ENCODE assay signal across 10 cellular contexts in genomic region chr5:135399838-135400542, GRCh38. TPM values are rescaled to one million over a fixed set of nuclear protein-coding genes. Genes with fewer than 3 reads are reported as not detected.
DNase-seq lines count a peak whose midpoint lies in the region; ATAC-seq and TF ChIP-seq lines count a peak whose summit lies in the region.
"Had no signal": no experiment of that assay in that cellular context is flagged by ENCODE, and none has a peak within 500 bp of the region (broad histone marks: within the 10 kb centered on the region; RNA-seq: fewer than 3 reads in every experiment).

No MANE protein-coding gene starts in this region.

- no peak for TF ChIP-seq CTCF in GM12875 (IDR thresholded peaks at IDR 0.05; ENCODE audit: borderline replicate concordance, insufficient read depth, low read depth, low read length)
- TF ChIP-seq CTCF in Peyer's patch (IDR thresholded peaks at IDR 0.05) = no peak
- TF ChIP-seq CTCF in esophagus squamous epithelium (IDR thresholded peaks at IDR 0.05) = no peak

- H3K36me3 ChIP-seq in Peyer's patch (no peaks in the 10 kb centered on the region), esophagus squamous epithelium (no peaks in the 10 kb centered on the region), rectal smooth muscle tissue (ENCODE audit: control insufficient read depth, insufficient read depth, low read length) (no peaks in the 10 kb centered on the region)

- H3K4me3 ChIP-seq in GM12875 (ENCODE audit: low read depth, low read length) (peak overlapping the region; percentile 81), Peyer's patch (peak overlapping the region; percentile 53 to 94 (median 78)), esophagus squamous epithelium (peak overlapping the region; percentile 73 to 97 (median 92)), rectal smooth muscle tissue (ENCODE audit: low read length) (peak overlapping the region; percentile 97)

- WGBS in esophagus squamous epithelium, 2 donors = 29 to 51% methylated on average over 22 of the region's 23 CpGs

- no peaks in the 10 kb centered on the region for H3K9me3 ChIP-seq in Peyer's patch
- no peaks in the 10 kb centered on the region for H3K9me3 ChIP-seq in esophagus squamous epithelium

- ATAC-seq in HG03460 (IDR thresholded peaks at IDR 0.05; ENCODE audit: unreplicated experiment) (no peak), HG03175 (IDR thresholded peaks at IDR 0.05; ENCODE audit: unreplicated experiment) (no peak), HG02642 (IDR thresholded peaks at IDR 0.05; ENCODE audit: poor library complexity, unreplicated experiment) (no peak)

- no peaks in the 10 kb centered on the region for H3K27me3 ChIP-seq in Peyer's patch
- H3K27me3 ChIP-seq in esophagus squamous epithelium = no peaks in the 10 kb centered on the region
- H3K27me3 ChIP-seq in rectal smooth muscle tissue (ENCODE audit: control insufficient read depth, insufficient read depth, low read length) = no peaks in the 10 kb centered on the region

- H3K27ac ChIP-seq in Peyer's patch (peak overlapping the region; percentile 85 to 93 (median 90)), esophagus squamous epithelium (peak overlapping the region; percentile 93 to 98 (median 96)), rectal smooth muscle tissue (ENCODE audit: low read depth, low read length) (peak overlapping the region; percentile 97)

- TF ChIP-seq POLR2A in Peyer's patch (IDR thresholded peaks at IDR 0.05) = no peak
- no peak for TF ChIP-seq POLR2A in esophagus squamous epithelium (IDR thresholded peaks at IDR 0.05)

- intact Hi-C loops in esophagus squamous epithelium (cut with DNase I) = no loop called here

- H3K9ac ChIP-seq in rectal smooth muscle tissue (ENCODE audit: low read length) = peak overlapping the region; percentile 99

- DNase-seq in Peyer's patch (no peak), esophagus squamous epithelium (lab: John Stamatoyannopoulos, UW) (no peak), NCI-H526 (lab: John Stamatoyannopoulos, UW) (no peak)

- H3K4me1 ChIP-seq in Peyer's patch = peaks cover 0 to 42% (median 6%) of the 10 kb centered on the region in 4 donors
- peaks cover 24 to 49% (median 35%) of the 10 kb centered on the region in 3 donors for H3K4me1 ChIP-seq in esophagus squamous epithelium
- H3K4me1 ChIP-seq in rectal smooth muscle tissue (ENCODE audit: control insufficient read depth, insufficient read depth, low read length) = peaks cover 12% of the 10 kb centered on the region

RNA-seq across cellular contexts. Expression of gene MACROH2A1, which starts 1.0 kb away (rescaled TPM):
- total RNA-seq in Peyer's patch = 100 to 1,000 TPM; 407 to 489 (median 431) TPM
- total RNA-seq in esophagus squamous epithelium = 100 to 1,000 TPM; 278 to 355 (median 319) TPM

RNA-seq across cellular contexts. Expression of gene DCANP1, which starts 47.2 kb away (rescaled TPM):
- total RNA-seq in Peyer's patch (1 to 10 TPM in 1 of 4 donors, under 1 TPM in 1, not detected in 2; 0.27 to 1.7 TPM), esophagus squamous epithelium (under 1 TPM in 2 of 4 donors, not detected in 2; 0.44 to 0.57 TPM)
- total RNA-seq: LHCN-M2, myocyte had no signal

RNA-seq across cellular contexts. Expression of gene TIFAB, which starts 52.2 kb away (rescaled TPM):
- under 1 TPM in 1 of 4 donors, not detected in 3; 0.83 TPM for total RNA-seq in Peyer's patch
- under 1 TPM in 3 of 4 donors, not detected in 1; under 0.01 to 0.18 (median 0.08) TPM for total RNA-seq in esophagus squamous epithelium
- total RNA-seq: LHCN-M2, myocyte had no signal
